Comparison of ENCODE assay signal across 8 cellular contexts in the genomic region with DNA sequence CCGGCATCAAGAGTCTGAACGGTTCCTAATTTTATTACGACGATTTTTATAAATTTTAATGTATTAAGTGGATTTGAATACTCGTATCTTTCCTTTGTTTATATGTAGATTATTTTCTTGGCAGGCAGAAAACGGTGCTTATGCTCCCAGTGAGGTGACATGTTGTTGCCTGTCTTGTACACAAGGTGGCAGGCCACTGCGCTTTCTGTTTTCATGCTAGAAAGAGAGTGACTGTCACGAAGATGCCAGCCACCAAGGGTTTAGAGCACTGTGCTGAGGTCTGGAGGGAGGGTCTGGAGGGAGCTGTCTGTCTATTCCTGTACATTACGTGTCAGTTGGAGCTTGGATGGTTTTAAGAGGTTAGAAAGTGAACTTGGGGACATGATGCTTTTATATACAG.
DNase-seq lines count a peak whose midpoint lies in the region; ATAC-seq and TF ChIP-seq lines count a peak whose summit lies in the region.

No MANE protein-coding gene starts in this region.

- no peaks in the 10 kb centered on the region for H3K36me3 ChIP-seq in OCI-LY7 (ENCODE audit: insufficient read depth, low read length)

- no peak overlapping the region for H3K4me3 ChIP-seq in OCI-LY7 (ENCODE audit: low read depth, low read length, poor library complexity, severe bottlenecking)

- intact Hi-C loops in OCI-LY7 (cut with micrococcal nuclease; ENCODE audit: unreplicated experiment): loop anchor here (1.0 kb wide), 1 partner anchor 245 kb away; no protein-coding TSS in a partner anchor

- no peaks in the 10 kb centered on the region for H4K20me1 ChIP-seq in OCI-LY7 (ENCODE audit: insufficient read depth, low read length)

- H2AFZ ChIP-seq in OCI-LY7 (ENCODE audit: low read length): no peak overlapping the region

- no peaks in the 10 kb centered on the region for H3K9me2 ChIP-seq in OCI-LY7 (ENCODE audit: insufficient read depth, low read length)

- peak; percentile 36 for DNase-seq in AG08396 (ENCODE audit: low spot score)
- peak; percentile 45 for DNase-seq in OCI-LY7 (ENCODE audit: low spot score)
- peak; percentile 49 for DNase-seq in activated naive CD4-positive, alpha-beta T cell treated with Interleukin-2 at 50 U/mL for 16 hours
- peak in 29 of 51 donors; percentile 1 to 42 (median 9) for DNase-seq in hypothalamus (lab: John Stamatoyannopoulos, UW)
- peak; percentile 22 to 26 for DNase-seq in stimulated activated CD4-positive, alpha-beta T cell treated with anti-CD3 and anti-CD28 coated beads, Interleukin-4, amount 100 ng/mL, for 4 hours
- DNase-seq in islet precursor cell: no peak

- ATAC-seq in GM18499 (IDR thresholded peaks at IDR 0.05; ENCODE audit: insufficient read depth, unreplicated experiment): peak; percentile 79
- peak; percentile 72 for ATAC-seq in HG02981 (IDR thresholded peaks at IDR 0.05; ENCODE audit: unreplicated experiment)

- no TSS peak for BruUV-seq in OCI-LY7 (replicated peaks; lab: Mats Ljungman, UMichigan)

- H3K4me2 ChIP-seq in OCI-LY7 (ENCODE audit: low read length): no peak overlapping the region

- no peaks in the 10 kb centered on the region for H3K9me3 ChIP-seq in OCI-LY7 (ENCODE audit: low read length)

- H3K4me1 ChIP-seq in OCI-LY7 (ENCODE audit: insufficient read depth, low read length, poor library complexity, severe bottlenecking): no peaks in the 10 kb centered on the region

- POLR2A ChIA-PET in OCI-LY7 (lab: Charles Lee): no interaction called here

- H3K27ac ChIP-seq in OCI-LY7 (ENCODE audit: low read depth, low read length, poor library complexity, severe bottlenecking): no peak overlapping the region

- H3K79me2 ChIP-seq in OCI-LY7 (ENCODE audit: insufficient read depth, low read depth, low read length): no peaks in the 10 kb centered on the region

- TF ChIP-seq CTCF in OCI-LY7 (conservative IDR thresholded peaks at IDR 0.05; ENCODE audit: low read length): peak; percentile 74

- CTCF ChIA-PET in OCI-LY7 (lab: Charles Lee; ENCODE audit: unreplicated experiment): no interaction called here
